1 cellular context compared by ENCODE assay signal in the genomic region with DNA sequence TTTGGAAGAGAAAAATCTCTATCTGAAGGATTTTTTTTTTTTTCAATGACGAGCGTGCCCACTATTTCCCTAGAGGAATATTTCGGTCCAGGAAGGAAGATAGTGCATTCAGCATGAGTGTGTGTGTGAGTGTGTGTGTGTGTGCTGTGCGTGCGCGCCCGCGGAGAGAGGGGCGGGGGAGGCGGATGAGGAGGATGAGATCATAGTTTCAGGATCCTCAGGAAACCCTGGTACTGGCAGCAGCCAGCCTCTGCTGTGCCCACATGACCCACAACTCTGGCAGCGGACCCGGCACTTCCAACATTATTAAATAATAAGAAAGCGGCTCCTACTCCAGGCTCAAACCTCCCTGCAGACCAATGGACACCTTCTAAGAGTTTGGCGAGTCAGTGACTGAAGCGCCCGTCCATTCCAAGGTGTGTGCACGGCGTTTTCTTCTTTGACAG.
A peak's percentile ranks its signal among the peaks of the same experiment; 100 is the strongest.
TF ChIP-seq lines count a peak whose summit lies in the region.

No MANE protein-coding gene starts in this region.

TF ChIP-seq in HEK293, 187 proteins besides CTCF, POLR2A, EP300 and RAD21 (continued from another document and continues in another):
- TF ChIP-seq, protein P1, sequence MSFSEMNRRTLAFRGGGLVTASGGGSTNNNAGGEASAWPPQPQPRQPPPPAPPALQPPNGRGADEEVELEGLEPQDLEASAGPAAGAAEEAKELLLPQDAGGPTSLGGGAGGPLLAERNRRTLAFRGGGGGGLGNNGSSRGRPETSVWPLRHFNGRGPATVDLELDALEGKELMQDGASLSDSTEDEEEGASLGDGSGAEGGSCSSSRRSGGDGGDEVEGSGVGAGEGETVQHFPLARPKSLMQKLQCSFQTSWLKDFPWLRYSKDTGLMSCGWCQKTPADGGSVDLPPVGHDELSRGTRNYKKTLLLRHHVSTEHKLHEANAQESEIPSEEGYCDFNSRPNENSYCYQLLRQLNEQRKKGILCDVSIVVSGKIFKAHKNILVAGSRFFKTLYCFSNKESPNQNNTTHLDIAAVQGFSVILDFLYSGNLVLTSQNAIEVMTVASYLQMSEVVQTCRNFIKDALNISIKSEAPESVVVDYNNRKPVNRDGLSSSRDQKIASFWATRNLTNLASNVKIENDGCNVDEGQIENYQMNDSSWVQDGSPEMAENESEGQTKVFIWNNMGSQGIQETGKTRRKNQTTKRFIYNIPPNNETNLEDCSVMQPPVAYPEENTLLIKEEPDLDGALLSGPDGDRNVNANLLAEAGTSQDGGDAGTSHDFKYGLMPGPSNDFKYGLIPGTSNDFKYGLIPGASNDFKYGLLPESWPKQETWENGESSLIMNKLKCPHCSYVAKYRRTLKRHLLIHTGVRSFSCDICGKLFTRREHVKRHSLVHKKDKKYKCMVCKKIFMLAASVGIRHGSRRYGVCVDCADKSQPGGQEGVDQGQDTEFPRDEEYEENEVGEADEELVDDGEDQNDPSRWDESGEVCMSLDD (tag by site-specific recombination; IDR thresholded peaks at IDR 0.05): peak; percentile 69; the same call in 1 of the 2 replicates
- no peak for TF ChIP-seq GLI2 (tag by site-specific recombination; IDR thresholded peaks at IDR 0.05; ENCODE audit: borderline replicate concordance, low read depth)
- TF ChIP-seq, protein P2, sequence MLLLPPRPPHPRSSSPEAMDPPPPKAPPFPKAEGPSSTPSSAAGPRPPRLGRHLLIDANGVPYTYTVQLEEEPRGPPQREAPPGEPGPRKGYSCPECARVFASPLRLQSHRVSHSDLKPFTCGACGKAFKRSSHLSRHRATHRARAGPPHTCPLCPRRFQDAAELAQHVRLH (tag by site-specific recombination; IDR thresholded peaks at IDR 0.05): peak; percentile 55; the same call in 1 of the 2 replicates
- TF ChIP-seq ZNF664 (tag by site-specific recombination; IDR thresholded peaks at IDR 0.05): 0 out of 2 replicates have a peak, but pooled peaks have one; percentile 25
- TF ChIP-seq ZBTB1 (tag by site-specific recombination; IDR thresholded peaks at IDR 0.05): no peak
- TF ChIP-seq, protein P3, sequence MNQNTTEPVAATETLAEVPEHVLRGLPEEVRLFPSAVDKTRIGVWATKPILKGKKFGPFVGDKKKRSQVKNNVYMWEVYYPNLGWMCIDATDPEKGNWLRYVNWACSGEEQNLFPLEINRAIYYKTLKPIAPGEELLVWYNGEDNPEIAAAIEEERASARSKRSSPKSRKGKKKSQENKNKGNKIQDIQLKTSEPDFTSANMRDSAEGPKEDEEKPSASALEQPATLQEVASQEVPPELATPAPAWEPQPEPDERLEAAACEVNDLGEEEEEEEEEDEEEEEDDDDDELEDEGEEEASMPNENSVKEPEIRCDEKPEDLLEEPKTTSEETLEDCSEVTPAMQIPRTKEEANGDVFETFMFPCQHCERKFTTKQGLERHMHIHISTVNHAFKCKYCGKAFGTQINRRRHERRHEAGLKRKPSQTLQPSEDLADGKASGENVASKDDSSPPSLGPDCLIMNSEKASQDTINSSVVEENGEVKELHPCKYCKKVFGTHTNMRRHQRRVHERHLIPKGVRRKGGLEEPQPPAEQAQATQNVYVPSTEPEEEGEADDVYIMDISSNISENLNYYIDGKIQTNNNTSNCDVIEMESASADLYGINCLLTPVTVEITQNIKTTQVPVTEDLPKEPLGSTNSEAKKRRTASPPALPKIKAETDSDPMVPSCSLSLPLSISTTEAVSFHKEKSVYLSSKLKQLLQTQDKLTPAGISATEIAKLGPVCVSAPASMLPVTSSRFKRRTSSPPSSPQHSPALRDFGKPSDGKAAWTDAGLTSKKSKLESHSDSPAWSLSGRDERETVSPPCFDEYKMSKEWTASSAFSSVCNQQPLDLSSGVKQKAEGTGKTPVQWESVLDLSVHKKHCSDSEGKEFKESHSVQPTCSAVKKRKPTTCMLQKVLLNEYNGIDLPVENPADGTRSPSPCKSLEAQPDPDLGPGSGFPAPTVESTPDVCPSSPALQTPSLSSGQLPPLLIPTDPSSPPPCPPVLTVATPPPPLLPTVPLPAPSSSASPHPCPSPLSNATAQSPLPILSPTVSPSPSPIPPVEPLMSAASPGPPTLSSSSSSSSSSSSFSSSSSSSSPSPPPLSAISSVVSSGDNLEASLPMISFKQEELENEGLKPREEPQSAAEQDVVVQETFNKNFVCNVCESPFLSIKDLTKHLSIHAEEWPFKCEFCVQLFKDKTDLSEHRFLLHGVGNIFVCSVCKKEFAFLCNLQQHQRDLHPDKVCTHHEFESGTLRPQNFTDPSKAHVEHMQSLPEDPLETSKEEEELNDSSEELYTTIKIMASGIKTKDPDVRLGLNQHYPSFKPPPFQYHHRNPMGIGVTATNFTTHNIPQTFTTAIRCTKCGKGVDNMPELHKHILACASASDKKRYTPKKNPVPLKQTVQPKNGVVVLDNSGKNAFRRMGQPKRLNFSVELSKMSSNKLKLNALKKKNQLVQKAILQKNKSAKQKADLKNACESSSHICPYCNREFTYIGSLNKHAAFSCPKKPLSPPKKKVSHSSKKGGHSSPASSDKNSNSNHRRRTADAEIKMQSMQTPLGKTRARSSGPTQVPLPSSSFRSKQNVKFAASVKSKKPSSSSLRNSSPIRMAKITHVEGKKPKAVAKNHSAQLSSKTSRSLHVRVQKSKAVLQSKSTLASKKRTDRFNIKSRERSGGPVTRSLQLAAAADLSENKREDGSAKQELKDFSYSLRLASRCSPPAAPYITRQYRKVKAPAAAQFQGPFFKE (tag by site-specific recombination; IDR thresholded peaks at IDR 0.05; ENCODE audit: borderline replicate concordance): no peak
- TF ChIP-seq ZNF155 (tag by site-specific recombination; IDR thresholded peaks at IDR 0.05): no peak
- TF ChIP-seq ZNF24 (tag by site-specific recombination; IDR thresholded peaks at IDR 0.05): peak; percentile 22; the same call in 1 of the 2 replicates
- no peak for TF ChIP-seq TCF7L2 (IDR thresholded peaks at IDR 0.05; ENCODE audit: borderline replicate concordance, low read depth, low read length)
- no peak for TF ChIP-seq ZNF146 (tag by site-specific recombination; IDR thresholded peaks at IDR 0.05)
- peak; percentile 54; the same call in 1 of the 2 replicates for TF ChIP-seq ZNF558 (tag by site-specific recombination; IDR thresholded peaks at IDR 0.05)
- TF ChIP-seq ZNF341 (tag by site-specific recombination; IDR thresholded peaks at IDR 0.05; ENCODE audit: low read depth): peak; percentile 29; the same call in 1 of the 2 replicates
- TF ChIP-seq ZNF501 (tag by site-specific recombination; IDR thresholded peaks at IDR 0.05): no peak
- TF ChIP-seq ZNF670 (tag by site-specific recombination; IDR thresholded peaks at IDR 0.05; ENCODE audit: low read depth): no peak
- TF ChIP-seq ZNF426 (tag by site-specific recombination; IDR thresholded peaks at IDR 0.05): no peak
- peak; percentile 94 for TF ChIP-seq ZXDB (tag by site-specific recombination; IDR thresholded peaks at IDR 0.05)
- TF ChIP-seq ZNF416 (tag by site-specific recombination; IDR thresholded peaks at IDR 0.05): no peak
- TF ChIP-seq ZNF621 (tag by site-specific recombination; IDR thresholded peaks at IDR 0.05): no peak
- TF ChIP-seq ZNF623 (tag by site-specific recombination; IDR thresholded peaks at IDR 0.05): no peak
- TF ChIP-seq, protein P4, sequence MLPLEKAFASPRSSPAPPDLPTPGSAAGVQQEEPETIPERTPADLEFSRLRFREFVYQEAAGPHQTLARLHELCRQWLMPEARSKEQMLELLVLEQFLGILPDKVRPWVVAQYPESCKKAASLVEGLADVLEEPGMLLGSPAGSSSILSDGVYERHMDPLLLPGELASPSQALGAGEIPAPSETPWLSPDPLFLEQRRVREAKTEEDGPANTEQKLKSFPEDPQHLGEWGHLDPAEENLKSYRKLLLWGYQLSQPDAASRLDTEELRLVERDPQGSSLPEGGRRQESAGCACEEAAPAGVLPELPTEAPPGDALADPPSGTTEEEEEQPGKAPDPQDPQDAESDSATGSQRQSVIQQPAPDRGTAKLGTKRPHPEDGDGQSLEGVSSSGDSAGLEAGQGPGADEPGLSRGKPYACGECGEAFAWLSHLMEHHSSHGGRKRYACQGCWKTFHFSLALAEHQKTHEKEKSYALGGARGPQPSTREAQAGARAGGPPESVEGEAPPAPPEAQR (tag by site-specific recombination; IDR thresholded peaks at IDR 0.05): peak; percentile 84; the same call in 1 of the 2 replicates
- TF ChIP-seq OSR2 (tag by site-specific recombination; IDR thresholded peaks at IDR 0.05): no peak
- TF ChIP-seq ZNF274 (IDR thresholded peaks at IDR 0.05; ENCODE audit: low read length): no peak
- TF ChIP-seq ZNF274 (tag by site-specific recombination; IDR thresholded peaks at IDR 0.05; ENCODE audit: borderline replicate concordance): no peak
- peak; percentile 59; the same call in 1 of the 2 replicates for TF ChIP-seq ZNF660 (tag by site-specific recombination; IDR thresholded peaks at IDR 0.05)
- TF ChIP-seq KLF16 (tag by site-specific recombination; IDR thresholded peaks at IDR 0.05): peak; percentile 96
- peak; percentile 44 for TF ChIP-seq PRDM1 (tag by site-specific recombination; IDR thresholded peaks at IDR 0.05)
- TF ChIP-seq ZNF239 (tag by site-specific recombination; IDR thresholded peaks at IDR 0.05): no peak
- no peak for TF ChIP-seq SP2 (tag by site-specific recombination; IDR thresholded peaks at IDR 0.05)
- TF ChIP-seq ZNF571 (tag by site-specific recombination; IDR thresholded peaks at IDR 0.05): no peak
- TF ChIP-seq, protein P5, sequence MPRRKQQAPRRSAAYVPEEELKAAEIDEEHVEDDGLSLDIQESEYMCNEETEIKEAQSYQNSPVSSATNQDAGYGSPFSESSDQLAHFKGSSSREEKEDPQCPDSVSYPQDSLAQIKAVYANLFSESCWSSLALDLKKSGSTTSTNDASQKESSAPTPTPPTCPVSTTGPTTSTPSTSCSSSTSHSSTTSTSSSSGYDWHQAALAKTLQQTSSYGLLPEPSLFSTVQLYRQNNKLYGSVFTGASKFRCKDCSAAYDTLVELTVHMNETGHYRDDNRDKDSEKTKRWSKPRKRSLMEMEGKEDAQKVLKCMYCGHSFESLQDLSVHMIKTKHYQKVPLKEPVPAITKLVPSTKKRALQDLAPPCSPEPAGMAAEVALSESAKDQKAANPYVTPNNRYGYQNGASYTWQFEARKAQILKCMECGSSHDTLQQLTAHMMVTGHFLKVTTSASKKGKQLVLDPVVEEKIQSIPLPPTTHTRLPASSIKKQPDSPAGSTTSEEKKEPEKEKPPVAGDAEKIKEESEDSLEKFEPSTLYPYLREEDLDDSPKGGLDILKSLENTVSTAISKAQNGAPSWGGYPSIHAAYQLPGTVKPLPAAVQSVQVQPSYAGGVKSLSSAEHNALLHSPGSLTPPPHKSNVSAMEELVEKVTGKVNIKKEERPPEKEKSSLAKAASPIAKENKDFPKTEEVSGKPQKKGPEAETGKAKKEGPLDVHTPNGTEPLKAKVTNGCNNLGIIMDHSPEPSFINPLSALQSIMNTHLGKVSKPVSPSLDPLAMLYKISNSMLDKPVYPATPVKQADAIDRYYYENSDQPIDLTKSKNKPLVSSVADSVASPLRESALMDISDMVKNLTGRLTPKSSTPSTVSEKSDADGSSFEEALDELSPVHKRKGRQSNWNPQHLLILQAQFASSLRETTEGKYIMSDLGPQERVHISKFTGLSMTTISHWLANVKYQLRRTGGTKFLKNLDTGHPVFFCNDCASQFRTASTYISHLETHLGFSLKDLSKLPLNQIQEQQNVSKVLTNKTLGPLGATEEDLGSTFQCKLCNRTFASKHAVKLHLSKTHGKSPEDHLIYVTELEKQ (tag by site-specific recombination; IDR thresholded peaks at IDR 0.05; ENCODE audit: borderline replicate concordance): peak; percentile 66; the same call in 1 of the 2 replicates
- TF ChIP-seq ZNF585B (tag by site-specific recombination; IDR thresholded peaks at IDR 0.05): no peak
- TF ChIP-seq, protein P6, sequence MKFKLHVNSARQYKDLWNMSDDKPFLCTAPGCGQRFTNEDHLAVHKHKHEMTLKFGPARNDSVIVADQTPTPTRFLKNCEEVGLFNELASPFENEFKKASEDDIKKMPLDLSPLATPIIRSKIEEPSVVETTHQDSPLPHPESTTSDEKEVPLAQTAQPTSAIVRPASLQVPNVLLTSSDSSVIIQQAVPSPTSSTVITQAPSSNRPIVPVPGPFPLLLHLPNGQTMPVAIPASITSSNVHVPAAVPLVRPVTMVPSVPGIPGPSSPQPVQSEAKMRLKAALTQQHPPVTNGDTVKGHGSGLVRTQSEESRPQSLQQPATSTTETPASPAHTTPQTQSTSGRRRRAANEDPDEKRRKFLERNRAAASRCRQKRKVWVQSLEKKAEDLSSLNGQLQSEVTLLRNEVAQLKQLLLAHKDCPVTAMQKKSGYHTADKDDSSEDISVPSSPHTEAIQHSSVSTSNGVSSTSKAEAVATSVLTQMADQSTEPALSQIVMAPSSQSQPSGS (tag by site-specific recombination; IDR thresholded peaks at IDR 0.05; ENCODE audit: low read depth): peak; percentile 89
- no peak for TF ChIP-seq ZNF48 (tag by site-specific recombination; IDR thresholded peaks at IDR 0.05)
- TF ChIP-seq RBAK (tag by site-specific recombination; IDR thresholded peaks at IDR 0.05): no peak
- peak; percentile 81 for TF ChIP-seq ZNF335 (tag by site-specific recombination; conservative IDR thresholded peaks at IDR 0.05)
- TF ChIP-seq ZNF624 (tag by site-specific recombination; IDR thresholded peaks at IDR 0.05): no peak
- no peak for TF ChIP-seq ZNF292 (tag by site-specific recombination; IDR thresholded peaks at IDR 0.05; ENCODE audit: borderline replicate concordance, low read depth)
- no peak for TF ChIP-seq GLI4 (tag by site-specific recombination; IDR thresholded peaks at IDR 0.05)
- TF ChIP-seq TRIM28 (IDR thresholded peaks at IDR 0.05; ENCODE audit: borderline replicate concordance, low read length): peak; percentile 60; the same call in 1 of the 2 replicates
- 0 out of 2 replicates have a peak, but pooled peaks have one; percentile 17 for TF ChIP-seq BCL11A (tag by site-specific recombination; IDR thresholded peaks at IDR 0.05; ENCODE audit: low read depth)
- TF ChIP-seq FEZF1 (tag by site-specific recombination; IDR thresholded peaks at IDR 0.05): peak; percentile 61
- TF ChIP-seq, protein P7, sequence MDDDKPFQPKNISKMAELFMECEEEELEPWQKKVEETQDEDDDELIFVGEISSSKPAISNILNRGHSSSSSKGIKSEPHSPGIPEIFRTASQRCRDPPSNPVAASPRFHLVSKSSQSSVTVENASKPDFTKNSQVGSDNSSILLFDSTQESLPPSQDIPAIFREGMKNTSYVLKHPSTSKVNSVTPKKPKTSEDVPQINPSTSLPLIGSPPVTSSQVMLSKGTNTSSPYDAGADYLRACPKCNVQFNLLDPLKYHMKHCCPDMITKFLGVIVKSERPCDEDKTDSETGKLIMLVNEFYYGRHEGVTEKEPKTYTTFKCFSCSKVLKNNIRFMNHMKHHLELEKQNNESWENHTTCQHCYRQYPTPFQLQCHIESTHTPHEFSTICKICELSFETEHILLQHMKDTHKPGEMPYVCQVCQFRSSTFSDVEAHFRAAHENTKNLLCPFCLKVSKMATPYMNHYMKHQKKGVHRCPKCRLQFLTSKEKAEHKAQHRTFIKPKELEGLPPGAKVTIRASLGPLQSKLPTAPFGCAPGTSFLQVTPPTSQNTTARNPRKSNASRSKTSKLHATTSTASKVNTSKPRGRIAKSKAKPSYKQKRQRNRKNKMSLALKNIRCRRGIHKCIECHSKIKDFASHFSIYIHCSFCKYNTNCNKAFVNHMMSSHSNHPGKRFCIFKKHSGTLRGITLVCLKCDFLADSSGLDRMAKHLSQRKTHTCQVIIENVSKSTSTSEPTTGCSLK (tag by site-specific recombination; IDR thresholded peaks at IDR 0.05): no peak
- TF ChIP-seq ZNF830 (tag by site-specific recombination; IDR thresholded peaks at IDR 0.05; ENCODE audit: low read depth): no peak
- peak; percentile 64 for TF ChIP-seq ZIC2 (tag by site-specific recombination; IDR thresholded peaks at IDR 0.05)
- TF ChIP-seq ZNF366 (tag by site-specific recombination; conservative IDR thresholded peaks at IDR 0.05): peak; percentile 78
- no peak for TF ChIP-seq ZNF202 (tag by site-specific recombination; IDR thresholded peaks at IDR 0.05; ENCODE audit: borderline replicate concordance)
- TF ChIP-seq YY2 (tag by site-specific recombination; IDR thresholded peaks at IDR 0.05): 0 out of 2 replicates have a peak, but pooled peaks have one; percentile 29
- TF ChIP-seq SALL2 (tag by site-specific recombination; IDR thresholded peaks at IDR 0.05; ENCODE audit: borderline replicate concordance): no peak
